ENCODE assay signal across 2 cellular contexts in genomic region chr12:41745593-41745992, GRCh38.
TF ChIP-seq lines count a peak whose summit lies in the region.

No MANE protein-coding gene starts in this region.

TF ChIP-seq in GM23338, 12 proteins besides CTCF, POLR2A, EP300 and RAD21 (continued from another document):
- TF ChIP-seq, protein P1, sequence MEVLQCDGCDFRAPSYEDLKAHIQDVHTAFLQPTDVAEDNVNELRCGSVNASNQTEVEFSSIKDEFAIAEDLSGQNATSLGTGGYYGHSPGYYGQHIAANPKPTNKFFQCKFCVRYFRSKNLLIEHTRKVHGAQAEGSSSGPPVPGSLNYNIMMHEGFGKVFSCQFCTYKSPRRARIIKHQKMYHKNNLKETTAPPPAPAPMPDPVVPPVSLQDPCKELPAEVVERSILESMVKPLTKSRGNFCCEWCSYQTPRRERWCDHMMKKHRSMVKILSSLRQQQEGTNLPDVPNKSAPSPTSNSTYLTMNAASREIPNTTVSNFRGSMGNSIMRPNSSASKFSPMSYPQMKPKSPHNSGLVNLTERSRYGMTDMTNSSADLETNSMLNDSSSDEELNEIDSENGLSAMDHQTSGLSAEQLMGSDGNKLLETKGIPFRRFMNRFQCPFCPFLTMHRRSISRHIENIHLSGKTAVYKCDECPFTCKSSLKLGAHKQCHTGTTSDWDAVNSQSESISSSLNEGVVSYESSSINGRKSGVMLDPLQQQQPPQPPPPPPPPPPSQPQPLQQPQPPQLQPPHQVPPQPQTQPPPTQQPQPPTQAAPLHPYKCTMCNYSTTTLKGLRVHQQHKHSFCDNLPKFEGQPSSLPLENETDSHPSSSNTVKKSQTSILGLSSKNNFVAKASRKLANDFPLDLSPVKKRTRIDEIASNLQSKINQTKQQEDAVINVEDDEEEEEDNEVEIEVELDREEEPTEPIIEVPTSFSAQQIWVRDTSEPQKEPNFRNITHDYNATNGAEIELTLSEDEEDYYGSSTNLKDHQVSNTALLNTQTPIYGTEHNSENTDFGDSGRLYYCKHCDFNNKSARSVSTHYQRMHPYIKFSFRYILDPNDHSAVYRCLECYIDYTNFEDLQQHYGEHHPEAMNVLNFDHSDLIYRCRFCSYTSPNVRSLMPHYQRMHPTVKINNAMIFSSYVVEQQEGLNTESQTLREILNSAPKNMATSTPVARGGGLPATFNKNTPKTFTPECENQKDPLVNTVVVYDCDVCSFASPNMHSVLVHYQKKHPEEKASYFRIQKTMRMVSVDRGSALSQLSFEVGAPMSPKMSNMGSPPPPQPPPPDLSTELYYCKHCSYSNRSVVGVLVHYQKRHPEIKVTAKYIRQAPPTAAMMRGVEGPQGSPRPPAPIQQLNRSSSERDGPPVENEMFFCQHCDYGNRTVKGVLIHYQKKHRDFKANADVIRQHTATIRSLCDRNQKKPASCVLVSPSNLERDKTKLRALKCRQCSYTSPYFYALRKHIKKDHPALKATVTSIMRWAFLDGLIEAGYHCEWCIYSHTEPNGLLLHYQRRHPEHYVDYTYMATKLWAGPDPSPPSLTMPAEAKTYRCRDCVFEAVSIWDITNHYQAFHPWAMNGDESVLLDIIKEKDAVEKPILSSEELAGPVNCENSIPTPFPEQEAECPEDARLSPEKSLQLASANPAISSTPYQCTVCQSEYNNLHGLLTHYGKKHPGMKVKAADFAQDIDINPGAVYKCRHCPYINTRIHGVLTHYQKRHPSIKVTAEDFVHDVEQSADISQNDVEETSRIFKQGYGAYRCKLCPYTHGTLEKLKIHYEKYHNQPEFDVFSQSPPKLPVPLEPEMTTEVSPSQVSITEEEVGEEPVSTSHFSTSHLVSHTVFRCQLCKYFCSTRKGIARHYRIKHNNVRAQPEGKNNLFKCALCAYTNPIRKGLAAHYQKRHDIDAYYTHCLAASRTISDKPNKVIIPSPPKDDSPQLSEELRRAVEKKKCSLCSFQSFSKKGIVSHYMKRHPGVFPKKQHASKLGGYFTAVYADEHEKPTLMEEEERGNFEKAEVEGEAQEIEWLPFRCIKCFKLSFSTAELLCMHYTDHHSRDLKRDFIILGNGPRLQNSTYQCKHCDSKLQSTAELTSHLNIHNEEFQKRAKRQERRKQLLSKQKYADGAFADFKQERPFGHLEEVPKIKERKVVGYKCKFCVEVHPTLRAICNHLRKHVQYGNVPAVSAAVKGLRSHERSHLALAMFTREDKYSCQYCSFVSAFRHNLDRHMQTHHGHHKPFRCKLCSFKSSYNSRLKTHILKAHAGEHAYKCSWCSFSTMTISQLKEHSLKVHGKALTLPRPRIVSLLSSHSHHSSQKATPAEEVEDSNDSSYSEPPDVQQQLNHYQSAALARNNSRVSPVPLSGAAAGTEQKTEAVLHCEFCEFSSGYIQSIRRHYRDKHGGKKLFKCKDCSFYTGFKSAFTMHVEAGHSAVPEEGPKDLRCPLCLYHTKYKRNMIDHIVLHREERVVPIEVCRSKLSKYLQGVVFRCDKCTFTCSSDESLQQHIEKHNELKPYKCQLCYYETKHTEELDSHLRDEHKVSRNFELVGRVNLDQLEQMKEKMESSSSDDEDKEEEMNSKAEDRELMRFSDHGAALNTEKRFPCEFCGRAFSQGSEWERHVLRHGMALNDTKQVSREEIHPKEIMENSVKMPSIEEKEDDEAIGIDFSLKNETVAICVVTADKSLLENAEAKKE (CRISPR knock-in tag; IDR thresholded peaks at IDR 0.05): no peak
- TF ChIP-seq JUNB (IDR thresholded peaks at IDR 0.05; ENCODE audit: unreplicated experiment): no peak
- TF ChIP-seq ZNF114 (CRISPR knock-in tag; IDR thresholded peaks at IDR 0.05): no peak
- no peak for TF ChIP-seq CREB1 (CRISPR knock-in tag; IDR thresholded peaks at IDR 0.05; ENCODE audit: low read depth)
- TF ChIP-seq, protein P2, sequence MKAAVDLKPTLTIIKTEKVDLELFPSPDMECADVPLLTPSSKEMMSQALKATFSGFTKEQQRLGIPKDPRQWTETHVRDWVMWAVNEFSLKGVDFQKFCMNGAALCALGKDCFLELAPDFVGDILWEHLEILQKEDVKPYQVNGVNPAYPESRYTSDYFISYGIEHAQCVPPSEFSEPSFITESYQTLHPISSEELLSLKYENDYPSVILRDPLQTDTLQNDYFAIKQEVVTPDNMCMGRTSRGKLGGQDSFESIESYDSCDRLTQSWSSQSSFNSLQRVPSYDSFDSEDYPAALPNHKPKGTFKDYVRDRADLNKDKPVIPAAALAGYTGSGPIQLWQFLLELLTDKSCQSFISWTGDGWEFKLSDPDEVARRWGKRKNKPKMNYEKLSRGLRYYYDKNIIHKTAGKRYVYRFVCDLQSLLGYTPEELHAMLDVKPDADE (IDR thresholded peaks at IDR 0.05): no peak
- no peak for TF ChIP-seq EZH2phosphoT487 (IDR thresholded peaks at IDR 0.05; ENCODE audit: unreplicated experiment)
- TF ChIP-seq POLR2AphosphoS5 (IDR thresholded peaks at IDR 0.05; ENCODE audit: low read depth): no peak
- TF ChIP-seq, protein P3, sequence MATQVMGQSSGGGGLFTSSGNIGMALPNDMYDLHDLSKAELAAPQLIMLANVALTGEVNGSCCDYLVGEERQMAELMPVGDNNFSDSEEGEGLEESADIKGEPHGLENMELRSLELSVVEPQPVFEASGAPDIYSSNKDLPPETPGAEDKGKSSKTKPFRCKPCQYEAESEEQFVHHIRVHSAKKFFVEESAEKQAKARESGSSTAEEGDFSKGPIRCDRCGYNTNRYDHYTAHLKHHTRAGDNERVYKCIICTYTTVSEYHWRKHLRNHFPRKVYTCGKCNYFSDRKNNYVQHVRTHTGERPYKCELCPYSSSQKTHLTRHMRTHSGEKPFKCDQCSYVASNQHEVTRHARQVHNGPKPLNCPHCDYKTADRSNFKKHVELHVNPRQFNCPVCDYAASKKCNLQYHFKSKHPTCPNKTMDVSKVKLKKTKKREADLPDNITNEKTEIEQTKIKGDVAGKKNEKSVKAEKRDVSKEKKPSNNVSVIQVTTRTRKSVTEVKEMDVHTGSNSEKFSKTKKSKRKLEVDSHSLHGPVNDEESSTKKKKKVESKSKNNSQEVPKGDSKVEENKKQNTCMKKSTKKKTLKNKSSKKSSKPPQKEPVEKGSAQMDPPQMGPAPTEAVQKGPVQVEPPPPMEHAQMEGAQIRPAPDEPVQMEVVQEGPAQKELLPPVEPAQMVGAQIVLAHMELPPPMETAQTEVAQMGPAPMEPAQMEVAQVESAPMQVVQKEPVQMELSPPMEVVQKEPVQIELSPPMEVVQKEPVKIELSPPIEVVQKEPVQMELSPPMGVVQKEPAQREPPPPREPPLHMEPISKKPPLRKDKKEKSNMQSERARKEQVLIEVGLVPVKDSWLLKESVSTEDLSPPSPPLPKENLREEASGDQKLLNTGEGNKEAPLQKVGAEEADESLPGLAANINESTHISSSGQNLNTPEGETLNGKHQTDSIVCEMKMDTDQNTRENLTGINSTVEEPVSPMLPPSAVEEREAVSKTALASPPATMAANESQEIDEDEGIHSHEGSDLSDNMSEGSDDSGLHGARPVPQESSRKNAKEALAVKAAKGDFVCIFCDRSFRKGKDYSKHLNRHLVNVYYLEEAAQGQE (IDR thresholded peaks at IDR 0.05; ENCODE audit: unreplicated experiment): no peak
- TF ChIP-seq NANOG (IDR thresholded peaks at IDR 0.05; ENCODE audit: borderline replicate concordance): no peak
- TF ChIP-seq ZNF331 (CRISPR knock-in tag; IDR thresholded peaks at IDR 0.05; ENCODE audit: low read depth): no peak
TF ChIP-seq in GM23338: peak in this region for 0.

TF ChIP-seq in HCT116, 20 proteins besides CTCF, POLR2A, EP300 and RAD21 (continued from another document):
- TF ChIP-seq SRF (IDR thresholded peaks at IDR 0.05; ENCODE audit: low read depth) (no peak), ATF3 (IDR thresholded peaks at IDR 0.05) (no peak), ZNF274 (IDR thresholded peaks at IDR 0.05; ENCODE audit: low read depth, low read length) (no peak), ELF1 (IDR thresholded peaks at IDR 0.05; ENCODE audit: borderline replicate concordance, low read depth) (no peak), YY1 (IDR thresholded peaks at IDR 0.05; ENCODE audit: extremely low read depth, insufficient replicate concordance, low read depth, low read length) (no peak), SIN3A (IDR thresholded peaks at IDR 0.05; ENCODE audit: low read depth) (no peak), JUND (IDR thresholded peaks at IDR 0.05) (no peak), POLR2AphosphoS5 (IDR thresholded peaks at IDR 0.05; ENCODE audit: low read depth, low read length) (no peak), FOSL1 (IDR thresholded peaks at IDR 0.05; ENCODE audit: low read depth) (no peak), ZBTB33 (IDR thresholded peaks at IDR 0.05; ENCODE audit: extremely low read depth, insufficient replicate concordance, low read length) (no peak)
- TF ChIP-seq, protein P4, sequence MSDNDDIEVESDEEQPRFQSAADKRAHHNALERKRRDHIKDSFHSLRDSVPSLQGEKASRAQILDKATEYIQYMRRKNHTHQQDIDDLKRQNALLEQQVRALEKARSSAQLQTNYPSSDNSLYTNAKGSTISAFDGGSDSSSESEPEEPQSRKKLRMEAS (IDR thresholded peaks at IDR 0.05): no peak
